12 cellular contexts compared by ENCODE assay signal in genomic region chr12:60266381-60266852, GRCh38.
DNase-seq lines count a peak whose midpoint lies in the region; ATAC-seq and TF ChIP-seq lines count a peak whose summit lies in the region.
"Had no signal": no experiment of that assay in that cellular context is flagged by ENCODE, and none has a peak within 500 bp of the region (broad histone marks: within the 10 kb centered on the region; RNA-seq: fewer than 3 reads in every experiment).

No MANE protein-coding gene starts in this region.

- DNase-seq in AG08396 (ENCODE audit: low spot score) (peak; percentile 40), HuH-7.5 (ENCODE audit: low spot score) (peak; percentile 49), body of pancreas (no peak), kidney tubule cell (ENCODE audit: low spot score) (peak; percentile 49), aorta (no peak), mucosa of descending colon (no peak), T-helper 1 cell (no peak)
- DNase-seq: activated naive CD8-positive, alpha-beta T cell treated with anti-CD3 and anti-CD28 coated beads, Interleukin-2, amount 50 U/mL, for 24 hours; spleen; upper lobe of right lung had no signal

- 55 to 63% methylated on average over 4 of the region's 4 CpGs for WGBS in body of pancreas, 2 donors
- WGBS in aorta, 2 donors: 57 to 71% methylated on average over 4 of the region's 4 CpGs

- no peaks in the 10 kb centered on the region for H3K36me3 ChIP-seq in body of pancreas (replicated peaks in 1 of 2; ENCODE audit: insufficient read depth in 1 of 2, low read depth in 2 of 2)
- no peaks in the 10 kb centered on the region for H3K36me3 ChIP-seq in aorta (ENCODE audit: control insufficient read depth in 1 of 2, insufficient read depth in 2 of 2, low read length in 1 of 2)
- H3K36me3 ChIP-seq in mucosa of descending colon (ENCODE audit: low read depth): no peaks in the 10 kb centered on the region
- H3K36me3 ChIP-seq: spleen, upper lobe of right lung had no signal

- intact Hi-C loops in body of pancreas (cut with DNase I): no loop called here
- intact Hi-C loops in aorta (cut with DNase I): no loop called here
- intact Hi-C loops in mucosa of descending colon (cut with DNase I, micrococcal nuclease): no loop called here

- H3K9me3 ChIP-seq in body of pancreas: no peaks in the 10 kb centered on the region
- no peaks in the 10 kb centered on the region for H3K9me3 ChIP-seq in aorta (ENCODE audit: control insufficient read depth, low read length)
- H3K9me3 ChIP-seq in mucosa of descending colon: peaks cover 12% of the 10 kb centered on the region
- H3K9me3 ChIP-seq: upper lobe of right lung had no signal

- H3K27me3 ChIP-seq in body of pancreas (no peaks in the 10 kb centered on the region), aorta (ENCODE audit: control insufficient read depth in 1 of 2, insufficient read depth in 2 of 2, low read length in 1 of 2) (no peaks in the 10 kb centered on the region)
- H3K27me3 ChIP-seq: spleen, upper lobe of right lung had no signal

- peak; percentile 62 for ATAC-seq in body of pancreas
- ATAC-seq in aorta (ENCODE audit: low FRiP score): no peak
- ATAC-seq in GM21737 (IDR thresholded peaks at IDR 0.05; ENCODE audit: unreplicated experiment): no peak
- ATAC-seq in mucosa of descending colon: no peak
- ATAC-seq: activated naive CD8-positive, alpha-beta T cell treated with anti-CD3 and anti-CD28 coated beads, Interleukin-2, amount 50 U/mL, for 24 hours; upper lobe of right lung had no signal

- TF ChIP-seq CTCF in body of pancreas (IDR thresholded peaks at IDR 0.05) (no peak), mucosa of descending colon (IDR thresholded peaks at IDR 0.05) (no peak)

- no peaks in the 10 kb centered on the region for H3K4me1 ChIP-seq in body of pancreas
- no peaks in the 10 kb centered on the region for H3K4me1 ChIP-seq in aorta (ENCODE audit: control insufficient read depth in 1 of 2, insufficient read depth in 2 of 2, low read length in 2 of 2)
- H3K4me1 ChIP-seq in mucosa of descending colon (ENCODE audit: low read depth): no peaks in the 10 kb centered on the region
- H3K4me1 ChIP-seq: spleen, upper lobe of right lung had no signal

- H3K27ac ChIP-seq in body of pancreas: no peak overlapping the region
- H3K27ac ChIP-seq in aorta (ENCODE audit: low read depth in 1 of 2, low read length in 2 of 2): no peak overlapping the region
- H3K27ac ChIP-seq: C4-2B, spleen, upper lobe of right lung had no signal

- TF ChIP-seq POLR2A in body of pancreas (IDR thresholded peaks at IDR 0.05): no peak

- H3K4me3 ChIP-seq in body of pancreas (no peak overlapping the region), aorta (ENCODE audit: low read length in 2 of 2) (no peak overlapping the region), mucosa of descending colon (no peak overlapping the region)
- H3K4me3 ChIP-seq: spleen, upper lobe of right lung had no signal

Comparison
In these comparisons a context has a peak if more than half of its experiments do, and no peak if none do; other contexts are left out.
1. DNase-seq: peak in AG08396 (single experiment), HuH-7.5 (single experiment) and kidney tubule cell (single experiment); none in body of pancreas (0 of 4), aorta (0 of 2), mucosa of descending colon (0 of 3) and T-helper 1 cell (0 of 5).